In the genomic region with DNA sequence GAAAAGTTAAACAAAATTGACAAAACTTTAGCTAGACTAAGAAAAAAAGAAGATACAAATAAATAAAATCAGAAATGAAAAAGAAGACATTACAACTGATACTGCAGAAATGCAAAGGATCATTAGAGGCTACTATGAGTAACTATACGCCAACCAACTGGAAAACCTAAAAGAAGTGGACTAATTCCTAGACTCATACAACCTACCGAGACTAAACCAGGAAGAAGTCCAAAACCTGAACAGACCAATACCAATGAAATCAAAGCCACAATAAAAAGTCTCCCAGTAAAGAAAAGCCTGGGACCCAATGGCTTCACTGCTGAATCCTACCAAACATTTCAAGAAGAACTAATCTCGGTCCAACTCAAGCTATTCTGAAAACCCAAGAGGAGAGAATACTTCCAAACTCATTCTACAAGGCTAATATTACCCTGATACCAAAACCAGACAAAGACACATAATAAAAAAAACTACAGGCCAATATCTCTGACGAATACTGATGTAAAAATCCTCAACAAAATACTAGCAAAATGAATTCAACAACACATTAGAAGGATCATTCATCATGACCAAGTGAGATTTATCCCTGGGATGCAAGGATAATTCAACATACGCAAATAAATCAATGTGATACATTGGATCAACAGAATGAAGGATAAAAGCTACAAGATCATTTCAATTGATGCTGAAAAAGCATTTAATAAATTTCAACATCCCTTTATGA, we compare ENCODE assay signal across 9 cellular contexts. TPM values are rescaled to one million over a fixed set of nuclear protein-coding genes. Genes with fewer than 3 reads are reported as not detected.
A peak's percentile ranks its signal among the peaks of the same experiment; 100 is the strongest.
DNase-seq lines count a peak whose midpoint lies in the region; ATAC-seq and TF ChIP-seq lines count a peak whose summit lies in the region.
"Had no signal": no experiment of that assay in that cellular context is flagged by ENCODE, and none has a peak within 500 bp of the region (broad histone marks: within the 10 kb centered on the region; RNA-seq: fewer than 3 reads in every experiment).

No MANE protein-coding gene starts in this region.

- no peak overlapping the region for H2AK5ac ChIP-seq in neuronal stem cell (ENCODE audit: low read depth, low read length)

- H3K23ac ChIP-seq in neuronal stem cell (ENCODE audit: low read depth, low read length, poor library complexity): no peak overlapping the region

- peaks cover 19% of the 10 kb centered on the region for H3K9me3 Mint-ChIP-seq in endodermal cell

- H3K18ac ChIP-seq in neuronal stem cell (ENCODE audit: low read length): no peak overlapping the region

- no peaks in the 10 kb centered on the region for H3K36me3 ChIP-seq in GM06990 (ENCODE audit: control insufficient read depth, insufficient read depth, low read length)
- no peaks in the 10 kb centered on the region for H3K36me3 ChIP-seq in endodermal cell (ENCODE audit: control insufficient read depth, insufficient read depth, low read length)
- H3K36me3 ChIP-seq in neuronal stem cell (replicated peaks in 1 of 2; ENCODE audit: control insufficient read depth in 2 of 2, insufficient read depth in 2 of 2, low read length in 2 of 2): peaks cover 0 to 3% of the 10 kb centered on the region in 2 donors

- peak overlapping the region; percentile 16 for H2AFZ ChIP-seq in neuronal stem cell (ENCODE audit: low read length)

- H3K9me3 ChIP-seq in endodermal cell (ENCODE audit: control insufficient read depth, low read length) (no peaks in the 10 kb centered on the region), neuronal stem cell (replicated peaks in 1 of 2; ENCODE audit: control insufficient read depth in 2 of 2, insufficient read depth in 1 of 2, low read depth in 1 of 2, low read length in 2 of 2) (peaks cover 0 to 3% of the 10 kb centered on the region in 2 donors)

- no peak overlapping the region for H2BK12ac ChIP-seq in neuronal stem cell (ENCODE audit: low read length)

- H4K91ac ChIP-seq in neuronal stem cell (ENCODE audit: low read depth, low read length, poor library complexity): no peak overlapping the region

- 22 to 57% methylated on average over 1 to 5 of the region's 5 CpGs for WGBS in endodermal cell (ENCODE audit: insufficient coverage in 1 of 2, insufficient read length in 1 of 2), 2 experiments
- whole genome bisulfite sequencing in neuronal stem cell (ENCODE audit: extremely low coverage in 2 of 2, insufficient read length in 2 of 2, insufficient replicate concordance in 1 of 2), 2 donors: no CpG with 5 or more reads among the region's 5 CpGs

- H3K4me1 ChIP-seq in endodermal cell (ENCODE audit: control insufficient read depth, insufficient read depth, low read length) (no peaks in the 10 kb centered on the region), neuronal stem cell (ENCODE audit: control insufficient read depth in 2 of 2, insufficient read depth in 1 of 2, low read depth in 1 of 2, low read length in 2 of 2) (peaks cover 0 to 3% of the 10 kb centered on the region in 2 donors)

- peak overlapping the region; percentile 59 for H3K9ac ChIP-seq in endodermal cell (ENCODE audit: extremely low read depth, low read length, poor library complexity, severe bottlenecking)
- no peak overlapping the region for H3K9ac ChIP-seq in neuronal stem cell (ENCODE audit: low read depth, low read length, poor library complexity)

- H3K4me3 Mint-ChIP-seq in endodermal cell: peak overlapping the region; percentile 83

- H2BK15ac ChIP-seq in neuronal stem cell (ENCODE audit: low read length): no peak overlapping the region

- H2BK120ac ChIP-seq in neuronal stem cell (ENCODE audit: low read depth, low read length): no peak overlapping the region

- peaks cover 17% of the 10 kb centered on the region for H3K4me1 Mint-ChIP-seq in endodermal cell

- H3K27me3 Mint-ChIP-seq in endodermal cell (ENCODE audit: insufficient read depth): no peaks in the 10 kb centered on the region

- in situ Hi-C loops in GM13976 (cut with MboI; ENCODE audit: low sequenced_read_pairs, unreplicated experiment): no loop called here

- ATAC-seq in GM19035 (IDR thresholded peaks at IDR 0.05; ENCODE audit: unreplicated experiment): no peak
- ATAC-seq: left ventricle myocardium superior had no signal

- H3K27ac ChIP-seq in endodermal cell (ENCODE audit: low read depth, low read length) (peak overlapping the region; percentile 80), neuronal stem cell (replicated peaks; ENCODE audit: low read length) (no peak overlapping the region)

- H3K4me2 ChIP-seq in neuronal stem cell (ENCODE audit: insufficient read depth, low read length, poor library complexity, severe bottlenecking): peak overlapping the region; percentile 11

- H3K4ac ChIP-seq in neuronal stem cell (ENCODE audit: low read length): no peak overlapping the region

- H4K8ac ChIP-seq in neuronal stem cell (ENCODE audit: low read depth, low read length): no peak overlapping the region

- no peak overlapping the region for H3K14ac ChIP-seq in neuronal stem cell (ENCODE audit: low read length)

- no peaks in the 10 kb centered on the region for H3K36me3 Mint-ChIP-seq in endodermal cell (ENCODE audit: low read depth)

- TF ChIP-seq CTCF in GM06990 (IDR thresholded peaks at IDR 0.05; ENCODE audit: insufficient read depth, low read length, poor library complexity, severe bottlenecking) (no peak), endodermal cell (conservative IDR thresholded peaks at IDR 0.05) (no peak), GM13976 (IDR thresholded peaks at IDR 0.05; ENCODE audit: borderline replicate concordance, control extremely low read depth, extremely low read depth, insufficient read depth, missing control alignments) (no peak)

- H3K27ac Mint-ChIP-seq in endodermal cell: peak overlapping the region; percentile 100

- H2BK5ac ChIP-seq in neuronal stem cell (ENCODE audit: low read length): no peak overlapping the region

- H3K4me3 ChIP-seq in GM06990 (replicated peaks; ENCODE audit: low read depth, low read length) (peak overlapping the region; percentile 1; the same call in 1 of the 2 replicates), endodermal cell (ENCODE audit: low read length) (peak overlapping the region; percentile 98), neuronal stem cell (ENCODE audit: low read length in 2 of 2) (peak overlapping the region; percentile 60 to 73)

- no peak for DNase-seq in GM06990 (ENCODE audit: extremely low read depth, insufficient read length)
- DNase-seq in NCI-H526 (lab: John Stamatoyannopoulos, UW): peak; percentile 36 to 79
- DNase-seq in endodermal cell: no peak
- no peak for DNase-seq in neuronal stem cell (ENCODE audit: low spot score)
- no peak for DNase-seq in GM13976 (ENCODE audit: low spot score)
- DNase-seq in globus pallidus (ENCODE audit: low spot score): no peak
- no peak for DNase-seq in MV-4-11 (lab: John Stamatoyannopoulos, UW)
- DNase-seq: left ventricle myocardium superior had no signal

- H3K27me3 ChIP-seq in GM06990 (replicated peaks; ENCODE audit: control insufficient read depth, insufficient read depth, low read length): no peaks in the 10 kb centered on the region
- no peaks in the 10 kb centered on the region for H3K27me3 ChIP-seq in endodermal cell (ENCODE audit: control insufficient read depth, insufficient read depth, low read length, poor library complexity, severe bottlenecking)
- peaks cover 0 to 3% (median 0%) of the 10 kb centered on the region in 3 experiments for H3K27me3 ChIP-seq in neuronal stem cell (ENCODE audit: control insufficient read depth in 3 of 3, insufficient read depth in 3 of 3, low read depth in 1 of 3, low read length in 3 of 3)

- H3K79me1 ChIP-seq in neuronal stem cell (ENCODE audit: low read depth, low read length): peaks cover 1% of the 10 kb centered on the region

RNA-seq across cellular contexts. Expression of gene ELAPOR2, which starts 20.3 kb away (rescaled TPM):
- total RNA-seq in endodermal cell: 10 to 100 TPM; 67.2 to 75.7 TPM
- polyA plus RNA-seq in endodermal cell (2013, experiment 1 of 2): 69.3 TPM
- 59.2 TPM for polyA plus RNA-seq in endodermal cell (2013, experiment 2 of 2)
- 20.6 TPM for polyA plus RNA-seq in neuronal stem cell (2013, experiment 1 of 2)
- polyA plus RNA-seq in neuronal stem cell (2013, experiment 2 of 2): 20.4 TPM

Comparison
In these comparisons a context has a peak if more than half of its experiments do, and no peak if none do; other contexts are left out.
1. DNase-seq: peak in NCI-H526 (2 of 2); none in GM06990 (single experiment), endodermal cell (single experiment), neuronal stem cell (single experiment), GM13976 (single experiment), globus pallidus (single experiment) and MV-4-11 (single experiment).
2. H3K4me3 ChIP-seq: peak in every context shown above with its lines; median percentile 98 in endodermal cell; 66 in neuronal stem cell; 1 in GM06990.